ENCODE assay signal across 21 cellular contexts in the genomic region with DNA sequence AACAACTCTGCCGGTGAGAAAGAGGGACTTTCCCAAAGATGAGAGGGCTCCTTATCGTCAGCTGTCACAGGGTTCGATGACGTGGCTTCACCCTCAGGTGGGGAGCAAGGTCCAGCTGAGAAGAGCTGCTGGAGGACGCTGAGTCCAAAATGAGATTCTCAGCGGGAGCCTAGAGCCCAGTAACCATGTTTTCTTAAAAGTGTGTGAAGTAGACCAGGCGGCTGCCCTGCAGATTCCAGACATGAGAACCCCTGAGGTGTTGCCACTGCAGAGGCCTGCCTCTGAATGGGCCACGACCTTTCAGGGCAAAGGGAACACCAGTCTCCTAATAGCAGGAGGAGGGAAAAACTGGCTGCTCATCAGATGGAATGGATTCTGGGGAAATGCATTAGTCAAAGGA.
DNase-seq lines count a peak whose midpoint lies in the region; ATAC-seq, FAIRE-seq and TF ChIP-seq lines count a peak whose summit lies in the region.
"Had no signal": no experiment of that assay in that cellular context is flagged by ENCODE, and none has a peak within 500 bp of the region (broad histone marks: within the 10 kb centered on the region; RNA-seq: fewer than 3 reads in every experiment).

No MANE protein-coding gene starts in this region.

- intact Hi-C loops in HepG2 (cut with micrococcal nuclease; ENCODE audit: unreplicated experiment) = no loop called here
- intact Hi-C loops in right lobe of liver (cut with DNase I) = no loop called here
- intact Hi-C loops in thyroid gland (cut with DNase I) = no loop called here

- H3K27ac ChIP-seq in HepG2 (ENCODE audit: extremely low read length, insufficient read depth, low read length) (no peak overlapping the region), right lobe of liver (no peak overlapping the region), thyroid gland (no peak overlapping the region)
- H3K27ac ChIP-seq in effector memory CD4-positive, alpha-beta T cell (ENCODE audit: insufficient read depth, low read length, poor library complexity, severe bottlenecking) = no peak overlapping the region
- H3K27ac ChIP-seq: heart left ventricle, KMS-11, skin epidermis had no signal

- POLR2A ChIA-PET in HepG2 (lab: Yijun Ruan, JAX) = no interaction called here

- BruUV-seq in HepG2 (replicated peaks; lab: Mats Ljungman, UMichigan) = no TSS peak

- H3K27ac Mint-ChIP-seq in brain = peak overlapping the region in 3 of 5 experiments; percentile 11 to 90 (median 29)
- H3K27ac Mint-ChIP-seq: T-helper 1 cell treated with Interleukin-12 subunit alpha and Interleukin-12 subunit beta and Interleukin-4 antibody, amounts not matched to agents 30 μg/mL and 1 μg/mL, for 36 hours had no signal

- TF ChIP-seq POLR2A in HepG2 (IDR thresholded peaks at IDR 0.05; ENCODE audit: insufficient read depth in 1 of 2, low read depth in 2 of 2, low read length in 2 of 2) (no peak), right lobe of liver (IDR thresholded peaks at IDR 0.05) (no peak), thyroid gland (IDR thresholded peaks at IDR 0.05) (no peak)

- H2AFZ ChIP-seq in HepG2 (ENCODE audit: low read length) = no peak overlapping the region

- DNase-seq in HepG2 (ENCODE audit: low spot score) (peak; percentile 22), right lobe of liver (no peak), kidney tubule cell (ENCODE audit: low spot score) (peak; percentile 88), thyroid gland (peak; percentile 59 to 76), MV-4-11 (lab: John Stamatoyannopoulos, UW) (no peak), AG08396 (ENCODE audit: low spot score) (no peak)
- no peak for DNase-seq in effector memory CD4-positive, alpha-beta T cell
- DNase-seq: 8988T; activated CD4-positive, CD25-positive, alpha-beta regulatory T cell; DMS79 treated with DMSO at 0.1 percent for 48 hours; heart left ventricle; left colon; NCI-H1105 treated with DMSO at 0.1 percent for 48 hours; NCI-H2227 treated with DMSO at 0.1 percent for 48 hours; NK-92 treated with Interleukin-12 subunit alpha and Interleukin-12 subunit beta, amount 100 ng/mL, for 24 hours; SHP77 had no signal

- H3K9me3 ChIP-seq in HepG2 (ENCODE audit: low read length) (no peaks in the 10 kb centered on the region), right lobe of liver (no peaks in the 10 kb centered on the region), thyroid gland (no peaks in the 10 kb centered on the region)
- H3K9me3 ChIP-seq in effector memory CD4-positive, alpha-beta T cell (ENCODE audit: control insufficient read depth, low read length) = no peaks in the 10 kb centered on the region
- H3K9me3 ChIP-seq: heart left ventricle, pancreas had no signal

- no peak for TF ChIP-seq CTCF in HepG2 (CRISPR knock-in tag; IDR thresholded peaks at IDR 0.05)
- TF ChIP-seq CTCF in right lobe of liver (IDR thresholded peaks at IDR 0.05) = no peak
- TF ChIP-seq CTCF in brain (conservative IDR thresholded peaks at IDR 0.05) = no peak
- no peak for TF ChIP-seq CTCF in thyroid gland (IDR thresholded peaks at IDR 0.05)

- peaks cover 70% of the 10 kb centered on the region for H3K4me1 Mint-ChIP-seq in brain

- H3K4me3 Mint-ChIP-seq in brain = no peak overlapping the region
- H3K4me3 Mint-ChIP-seq: T-helper 1 cell treated with Interleukin-12 subunit alpha and Interleukin-12 subunit beta and Interleukin-4 antibody, amounts not matched to agents 30 μg/mL and 1 μg/mL, for 36 hours had no signal

- in situ Hi-C loops in HepG2 (cut with HindIII; ENCODE audit: extremely low pct_ligation_motif_present, low pct_unique_long_range_greater_than_20kb) = no loop called here

- H4K20me1 ChIP-seq in HepG2 (ENCODE audit: insufficient read depth, low read length) = no peaks in the 10 kb centered on the region

- FAIRE-seq in HepG2 (lab: Jason Lieb, UNC) = no peak
- FAIRE-seq: pancreas had no signal

- peak overlapping the region; percentile 50 for H3K4me2 ChIP-seq in HepG2 (ENCODE audit: low read depth, low read length)
- H3K4me2 ChIP-seq: KMS-11 had no signal

- no peaks in the 10 kb centered on the region for H3K27me3 Mint-ChIP-seq in brain

- H3K36me3 Mint-ChIP-seq in brain = no peaks in the 10 kb centered on the region

- H3K4me1 ChIP-seq in HepG2 (ENCODE audit: insufficient read depth, low read length) (peaks cover 23% of the 10 kb centered on the region), right lobe of liver (no peaks in the 10 kb centered on the region), thyroid gland (peaks cover 6 to 9% of the 10 kb centered on the region in 2 donors)
- H3K4me1 ChIP-seq in effector memory CD4-positive, alpha-beta T cell (ENCODE audit: control insufficient read depth, insufficient read depth, low read length, poor library complexity, severe bottlenecking) = no peaks in the 10 kb centered on the region
- H3K4me1 ChIP-seq: pancreas had no signal

- no peaks in the 10 kb centered on the region for H3K79me2 ChIP-seq in HepG2 (ENCODE audit: insufficient read depth, low read length)

- CTCF ChIA-PET in HepG2 (lab: Yijun Ruan, JAX; ENCODE audit: low intra/inter-chr PET ratio, low total read pairs) = no interaction called here

- H3K27me3 ChIP-seq in HepG2 (ENCODE audit: control insufficient read depth in 1 of 2, insufficient read depth in 2 of 2, low read length in 2 of 2) (no peaks in the 10 kb centered on the region), right lobe of liver (no peaks in the 10 kb centered on the region), thyroid gland (no peaks in the 10 kb centered on the region)
- no peaks in the 10 kb centered on the region for H3K27me3 ChIP-seq in effector memory CD4-positive, alpha-beta T cell (replicated peaks; ENCODE audit: control insufficient read depth, insufficient read depth, low read length, poor library complexity, severe bottlenecking)
- H3K27me3 ChIP-seq: heart left ventricle, pancreas had no signal

- no peak overlapping the region for H3K9ac ChIP-seq in HepG2 (ENCODE audit: insufficient read depth, low read depth, low read length)
- H3K9ac ChIP-seq: KMS-11 had no signal

- ATAC-seq in HepG2 (peak; percentile 73), right lobe of liver (no peak)
- ATAC-seq: heart left ventricle, left colon had no signal

- H3K9me3 Mint-ChIP-seq in brain = no peaks in the 10 kb centered on the region
- H3K9me3 Mint-ChIP-seq: T-helper 1 cell treated with Interleukin-12 subunit alpha and Interleukin-12 subunit beta and Interleukin-4 antibody, amounts not matched to agents 30 μg/mL and 1 μg/mL, for 36 hours had no signal

- TF ChIP-seq RAD21 in HepG2 (CRISPR knock-in tag; IDR thresholded peaks at IDR 0.05) = no peak

- H3K4me3 ChIP-seq in HepG2 (replicated peaks in 1 of 3; ENCODE audit: insufficient read depth in 1 of 3, low read depth in 2 of 3, low read length in 3 of 3) (no peak overlapping the region; a peak in 1 of 6 replicates), right lobe of liver (no peak overlapping the region), thyroid gland (replicated peaks in 1 of 3) (no peak overlapping the region)
- no peak overlapping the region for H3K4me3 ChIP-seq in effector memory CD4-positive, alpha-beta T cell (ENCODE audit: insufficient read depth, low read depth, low read length, poor library complexity, severe bottlenecking)
- H3K4me3 ChIP-seq: heart left ventricle, pancreas, skin epidermis had no signal

- no peak for TF ChIP-seq EP300 in HepG2 (IDR thresholded peaks at IDR 0.05; ENCODE audit: low read depth in 2 of 2, low read length in 2 of 2)
- no peak for TF ChIP-seq EP300 in HepG2 (CRISPR knock-in tag; IDR thresholded peaks at IDR 0.05; ENCODE audit: borderline replicate concordance)

- H3K36me3 ChIP-seq in HepG2 (replicated peaks in 1 of 2; ENCODE audit: control insufficient read depth in 1 of 2, insufficient read depth in 2 of 2, low read length in 2 of 2) (no peaks in the 10 kb centered on the region), right lobe of liver (no peaks in the 10 kb centered on the region), thyroid gland (no peaks in the 10 kb centered on the region)
- no peaks in the 10 kb centered on the region for H3K36me3 ChIP-seq in effector memory CD4-positive, alpha-beta T cell (ENCODE audit: control insufficient read depth, insufficient read depth, low read length)
- H3K36me3 ChIP-seq: heart left ventricle, pancreas had no signal

- WGBS in HepG2 (ENCODE audit: low lambda C conversion rate) = 4% methylated on average over 8 of the region's 8 CpGs
- 89% methylated on average over 3 of the region's 8 CpGs for WGBS in right lobe of liver (ENCODE audit: insufficient coverage, low coverage, low lambda C conversion rate, missing lambda C conversion rate)
- WGBS in thyroid gland, 2 donors = 43 to 48% methylated on average over 8 of the region's 8 CpGs

TF ChIP-seq in HepG2, 621 proteins besides CTCF, POLR2A, EP300 and RAD21 (continues in another document):
- TF ChIP-seq HNRNPUL1 (IDR thresholded peaks at IDR 0.05; ENCODE audit: low read depth, low read length) (no peak), CREB1 (IDR thresholded peaks at IDR 0.05) (peak; percentile 72), CREB1 (CRISPR knock-in tag; IDR thresholded peaks at IDR 0.05) (peak; percentile 54; the same call in 1 of the 2 replicates)
- TF ChIP-seq, protein P1, sequence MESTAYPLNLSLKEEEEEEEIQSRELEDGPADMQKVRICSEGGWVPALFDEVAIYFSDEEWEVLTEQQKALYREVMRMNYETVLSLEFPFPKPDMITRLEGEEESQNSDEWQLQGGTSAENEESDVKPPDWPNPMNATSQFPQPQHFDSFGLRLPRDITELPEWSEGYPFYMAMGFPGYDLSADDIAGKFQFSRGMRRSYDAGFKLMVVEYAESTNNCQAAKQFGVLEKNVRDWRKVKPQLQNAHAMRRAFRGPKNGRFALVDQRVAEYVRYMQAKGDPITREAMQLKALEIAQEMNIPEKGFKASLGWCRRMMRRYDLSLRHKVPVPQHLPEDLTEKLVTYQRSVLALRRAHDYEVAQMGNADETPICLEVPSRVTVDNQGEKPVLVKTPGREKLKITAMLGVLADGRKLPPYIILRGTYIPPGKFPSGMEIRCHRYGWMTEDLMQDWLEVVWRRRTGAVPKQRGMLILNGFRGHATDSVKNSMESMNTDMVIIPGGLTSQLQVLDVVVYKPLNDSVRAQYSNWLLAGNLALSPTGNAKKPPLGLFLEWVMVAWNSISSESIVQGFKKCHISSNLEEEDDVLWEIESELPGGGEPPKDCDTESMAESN (CRISPR knock-in tag; conservative IDR thresholded peaks at IDR 0.05) = no peak

Comparison
In these comparisons a context has a peak if more than half of its experiments do, and no peak if none do; other contexts are left out.
1. DNase-seq: peak in HepG2 (single experiment), kidney tubule cell (single experiment) and thyroid gland (2 of 2); none in right lobe of liver (0 of 3), MV-4-11 (single experiment), AG08396 (single experiment) and effector memory CD4-positive, alpha-beta T cell (0 of 3).